ENCODE assay signal across 19 cellular contexts in the genomic region with DNA sequence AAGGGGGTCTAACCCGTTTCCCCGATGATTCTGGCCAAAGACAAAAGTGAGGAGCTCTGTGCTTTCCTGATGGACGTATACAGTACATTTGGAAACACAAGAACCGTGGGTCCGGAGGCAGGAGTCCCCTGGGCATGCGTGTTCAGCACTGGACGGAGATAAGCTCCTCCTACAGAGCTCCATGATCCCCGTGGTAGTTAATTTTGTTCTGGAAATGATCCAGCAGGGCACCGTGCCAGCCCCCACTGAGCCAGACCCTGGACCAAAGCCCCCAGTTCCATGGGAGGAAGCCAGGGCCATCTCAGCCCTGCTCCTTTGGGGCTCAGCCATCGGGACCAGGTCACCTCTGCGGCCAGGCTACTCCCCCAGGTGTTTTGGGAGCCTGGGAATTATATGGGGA.
"Had no signal": no experiment of that assay in that cellular context is flagged by ENCODE, and none has a peak within 500 bp of the region (broad histone marks: within the 10 kb centered on the region; RNA-seq: fewer than 3 reads in every experiment).

No MANE protein-coding gene starts in this region.

- ATAC-seq: activated T-cell treated with anti-CD3 and anti-CD28 coated beads, Interleukin-2, amount 50 U/mL, for 4 hours; mucosa of descending colon; naive thymus-derived CD4-positive, alpha-beta T cell; sciatic nerve; stimulated activated memory B cell treated with anti-CD40 and anti-IgM and Interleukin-4, amounts not matched to agents 10 μg/mL and 1 μg/mL and 100 μg/mL, for 72 hours had no signal

- H3K27me3 ChIP-seq: brain microvascular endothelial cell, ovary, testis, upper lobe of left lung had no signal

- H3K9me3 ChIP-seq: mucosa of descending colon, ovary, psoas muscle, testis, upper lobe of left lung had no signal

- DNase-seq: activated CD4-positive, alpha-beta T cell treated with anti-CD3 and anti-CD28 coated beads, Interleukin-2, amount 50 U/mL, for 1 hour; activated CD4-positive, CD25-positive, alpha-beta regulatory T cell treated with anti-CD3 and anti-CD28 coated beads, Interleukin-2, amount 50 U/mL, for 72 hours; activated CD8-positive, alpha-beta memory T cell treated with anti-CD3 and anti-CD28 coated beads, Interleukin-2, amount 50 U/mL, for 4 hours; activated naive CD4-positive, alpha-beta T cell treated with anti-CD3 and anti-CD28 coated beads for 36 hours; activated T-cell treated with anti-CD3 and anti-CD28 coated beads, Interleukin-2, amount 50 U/mL, for 4 hours; anterior cingulate cortex; brain microvascular endothelial cell; mucosa of descending colon; naive thymus-derived CD4-positive, alpha-beta T cell; ovary; psoas muscle; stimulated activated CD4-positive, alpha-beta T cell treated with anti-CD3 and anti-CD28 coated beads, Interleukin-4, amount 100 ng/mL, for 4 hours; T-helper 2 cell; testis had no signal

- H3K4me1 ChIP-seq: psoas muscle, testis, upper lobe of left lung had no signal

- H3K27ac ChIP-seq: brain microvascular endothelial cell, coronary artery, ovary, psoas muscle, testis, upper lobe of left lung, VCaP had no signal

- H3K36me3 ChIP-seq: brain microvascular endothelial cell, ovary, upper lobe of left lung had no signal

- H3K4me3 ChIP-seq: coronary artery, mucosa of descending colon, ovary, psoas muscle, testis, upper lobe of left lung had no signal
